Comparison of ENCODE assay signal across 9 cellular contexts in genomic region chr5:149345892-149346222, GRCh38. TPM values are rescaled to one million over a fixed set of nuclear protein-coding genes. Genes with fewer than 3 reads are reported as not detected.
DNase-seq lines count a peak whose midpoint lies in the region; ATAC-seq and TF ChIP-seq lines count a peak whose summit lies in the region.
"Had no signal": no experiment of that assay in that cellular context is flagged by ENCODE, and none has a peak within 500 bp of the region (broad histone marks: within the 10 kb centered on the region; RNA-seq: fewer than 3 reads in every experiment).

No MANE protein-coding gene starts in this region.

- no peaks in the 10 kb centered on the region for H3K27me3 ChIP-seq in ovary

- H3K9me3 Mint-ChIP-seq in activated CD8-positive, alpha-beta T cell treated with anti-CD3 and anti-CD28 coated beads for 36 hours: no peaks in the 10 kb centered on the region

- H3K27ac Mint-ChIP-seq in activated CD8-positive, alpha-beta T cell treated with anti-CD3 and anti-CD28 coated beads for 36 hours: peak overlapping the region; percentile 98

- H3K4me3 Mint-ChIP-seq in activated CD8-positive, alpha-beta T cell treated with anti-CD3 and anti-CD28 coated beads for 36 hours: peak overlapping the region; percentile 95

- no peaks in the 10 kb centered on the region for H3K9me3 ChIP-seq in ovary

- H3K36me3 ChIP-seq in ovary: no peaks in the 10 kb centered on the region

- POLR2A ChIA-PET in activated CD8-positive, alpha-beta T cell treated with anti-CD3 and anti-CD28 coated beads for 36 hours (lab: Charles Lee): interaction anchor here (0.8 to 4.0 kb wide), 8 partner anchors 9 to 231 kb away, joined by 3 to 82 read pairs (median 6); partner anchors contain the start of genes CSNK1A1 and PCYOX1L

- H3K27ac ChIP-seq in ovary: peak overlapping the region in 1 of 2 donors; percentile 31

- 1% methylated on average over 11 of the region's 11 CpGs for WGBS in ovary, 3 donors

- H3K4me1 Mint-ChIP-seq in activated CD8-positive, alpha-beta T cell treated with anti-CD3 and anti-CD28 coated beads for 36 hours (ENCODE audit: low read depth): peaks cover 57% of the 10 kb centered on the region

- no peak for TF ChIP-seq POLR2A in ovary (IDR thresholded peaks at IDR 0.05)

- TF ChIP-seq EP300 in ovary (IDR thresholded peaks at IDR 0.05): no peak

- ATAC-seq in HG03439 (IDR thresholded peaks at IDR 0.05; ENCODE audit: unreplicated experiment): peak; percentile 20
- ATAC-seq in activated CD8-positive, alpha-beta T cell treated with anti-CD3 and anti-CD28 coated beads for 36 hours: no peak

- H3K4me1 ChIP-seq in ovary (ENCODE audit: insufficient read depth): peaks cover 5% of the 10 kb centered on the region

- TF ChIP-seq CTCF in activated CD8-positive, alpha-beta T cell treated with anti-CD3 and anti-CD28 coated beads for 36 hours (IDR thresholded peaks at IDR 0.05): no peak
- TF ChIP-seq CTCF in fibroblast of the aortic adventitia (IDR thresholded peaks at IDR 0.05; ENCODE audit: insufficient read depth, low read length): no peak
- TF ChIP-seq CTCF in ovary (IDR thresholded peaks at IDR 0.05): no peak

- intact Hi-C loops in activated CD8-positive, alpha-beta T cell treated with anti-CD3 and anti-CD28 coated beads for 36 hours (cut with micrococcal nuclease): no loop called here
- intact Hi-C loops in ovary (cut with DNase I): no loop called here

- H3K4me3 ChIP-seq in fibroblast of the aortic adventitia (ENCODE audit: low read depth, low read length): peak overlapping the region; percentile 100
- peak overlapping the region; percentile 42 for H3K4me3 ChIP-seq in ovary

- H3K36me3 Mint-ChIP-seq in activated CD8-positive, alpha-beta T cell treated with anti-CD3 and anti-CD28 coated beads for 36 hours (ENCODE audit: low read depth): peaks cover 50% of the 10 kb centered on the region

- CTCF ChIA-PET in activated CD8-positive, alpha-beta T cell treated with anti-CD3 and anti-CD28 coated beads for 36 hours (lab: Charles Lee): interaction anchor here (1.7 to 5.0 kb wide), 6 partner anchors 10 to 206 kb away, joined by 5 to 22 read pairs (median 10); partner anchors contain the start of gene PCYOX1L

- H3K27me3 Mint-ChIP-seq in activated CD8-positive, alpha-beta T cell treated with anti-CD3 and anti-CD28 coated beads for 36 hours: no peaks in the 10 kb centered on the region

- peak; percentile 30 for DNase-seq in activated CD4-positive, alpha-beta T cell treated with anti-CD3 and anti-CD28 coated beads for 48 hours
- no peak for DNase-seq in activated CD4-positive, alpha-beta T cell treated with anti-CD3 and anti-CD28 coated beads, Interleukin-2, amount 50 U/mL, for 4 hours
- peak; percentile 29 for DNase-seq in activated CD8-positive, alpha-beta T cell treated with anti-CD3 and anti-CD28 coated beads for 36 hours
- peak; percentile 66 for DNase-seq in fibroblast of the aortic adventitia (ENCODE audit: low read depth)
- no peak for DNase-seq in ovary
- no peak for DNase-seq in cerebellar nuclear complex (lab: John Stamatoyannopoulos, UW)
- no peak for DNase-seq in NCI-H1930 (lab: John Stamatoyannopoulos, UW)

RNA-seq across cellular contexts. Expression of gene GRPEL2, which starts 0.6 kb away (rescaled TPM):
- total RNA-seq in activated CD8-positive, alpha-beta T cell treated with anti-CD3 and anti-CD28 coated beads for 36 hours: 10 to 100 TPM; 31.0 to 31.1 TPM
- total RNA-seq in fibroblast of the aortic adventitia (ENCODE audit: low replicate concordance) (24.4 and 37.0 TPM in 2 replicates), ovary (10 to 100 TPM in 6 of 7 donors, 1 to 10 TPM in 1; 7.8 to 17.5 (median 13.0) TPM)
- polyA plus RNA-seq in ovary: 1 to 10 TPM; 5.9 to 6.8 TPM

RNA-seq across cellular contexts. Expression of gene PCYOX1L, which starts 12.0 kb away (rescaled TPM):
- 10 to 100 TPM; 19.7 to 21.2 TPM for total RNA-seq in activated CD8-positive, alpha-beta T cell treated with anti-CD3 and anti-CD28 coated beads for 36 hours
- total RNA-seq in fibroblast of the aortic adventitia (ENCODE audit: low replicate concordance): 6.3 and 6.4 TPM in 2 replicates
- total RNA-seq in ovary: 10 to 100 TPM in 2 of 7 donors, 1 to 10 TPM in 5; 5.8 to 11.5 (median 8.8) TPM
- 10 to 100 TPM in 1 of 2 donors, 1 to 10 TPM in 1; 7.1 to 15.2 TPM for polyA plus RNA-seq in ovary

RNA-seq across cellular contexts. Expression of gene IL17B, which starts 33.2 kb away (rescaled TPM):
- total RNA-seq in activated CD8-positive, alpha-beta T cell treated with anti-CD3 and anti-CD28 coated beads for 36 hours: not detected
- not detected in 2 replicates for total RNA-seq in fibroblast of the aortic adventitia (ENCODE audit: low replicate concordance)
- under 1 TPM in 2 of 7 donors, not detected in 5; 0.47 to 0.54 TPM for total RNA-seq in ovary
- 1 to 10 TPM in 1 of 2 donors, not detected in 1; 1.7 TPM for polyA plus RNA-seq in ovary
- total RNA-seq: glomerular endothelial cell had no signal

Comparison
In these comparisons a context has a peak if more than half of its experiments do, and no peak if none do; other contexts are left out.
1. DNase-seq: peak in activated CD4-positive, alpha-beta T cell treated with anti-CD3 and anti-CD28 coated beads for 48 hours (single experiment), activated CD8-positive, alpha-beta T cell treated with anti-CD3 and anti-CD28 coated beads for 36 hours (single experiment) and fibroblast of the aortic adventitia (single experiment); none in activated CD4-positive, alpha-beta T cell treated with anti-CD3 and anti-CD28 coated beads, Interleukin-2, amount 50 U/mL, for 4 hours (0 of 2), ovary (0 of 5), cerebellar nuclear complex (0 of 2) and NCI-H1930 (0 of 2).